ENCODE assay signal across 8 cellular contexts in the genomic region with DNA sequence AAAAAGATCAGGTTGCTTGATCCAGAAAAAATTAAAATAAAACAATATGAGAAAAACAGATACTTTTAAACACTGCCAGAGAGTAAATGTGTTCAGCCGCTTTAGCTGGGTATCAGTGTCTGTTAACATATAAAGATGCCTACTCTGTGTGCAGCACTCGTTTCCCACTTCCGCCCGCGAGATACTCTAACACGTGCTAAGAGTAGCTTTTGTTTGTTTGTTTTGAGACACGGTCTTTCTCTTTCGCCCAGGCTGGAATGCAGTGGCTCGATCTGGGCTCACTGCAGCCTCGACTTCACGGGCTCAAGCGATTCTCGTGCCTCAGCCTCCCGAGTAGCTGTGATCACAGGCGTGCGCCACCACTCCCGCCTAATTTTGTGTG. TPM values are rescaled to one million over a fixed set of nuclear protein-coding genes. Genes with fewer than 3 reads are reported as not detected.
A peak's percentile ranks its signal among the peaks of the same experiment; 100 is the strongest.
DNase-seq lines count a peak whose midpoint lies in the region; ATAC-seq and TF ChIP-seq lines count a peak whose summit lies in the region.

No MANE protein-coding gene starts in this region.

- TF ChIP-seq POLR2A in prostate gland (IDR thresholded peaks at IDR 0.05), result no peak
- no peak for TF ChIP-seq POLR2A in lower leg skin (IDR thresholded peaks at IDR 0.05)

- H3K27me3 Mint-ChIP-seq in Caco-2 (ENCODE audit: insufficient read depth, unreplicated experiment) (no peaks in the 10 kb centered on the region), HFFc6 (ENCODE audit: insufficient read depth) (peaks cover 20% of the 10 kb centered on the region)

- H3K4me3 ChIP-seq in Caco-2 (ENCODE audit: low read depth, low read length) (peak overlapping the region; percentile 90), WERI-Rb-1 (ENCODE audit: low read depth, low read length) (peak overlapping the region; percentile 42), fibroblast of villous mesenchyme (ENCODE audit: low read depth, low read length) (peak overlapping the region; percentile 92), prostate gland (peak overlapping the region; percentile 71 to 76), lower leg skin (ENCODE audit: low read depth, poor library complexity, severe bottlenecking) (no peak overlapping the region)

- no TSS peak for BruUV-seq in Caco-2 (replicated peaks; lab: Mats Ljungman, UMichigan)

- H3K9me3 Mint-ChIP-seq in Caco-2 (ENCODE audit: unreplicated experiment) (no peaks in the 10 kb centered on the region), HFFc6 (no peaks in the 10 kb centered on the region)

- H3K27ac Mint-ChIP-seq in Caco-2 (ENCODE audit: unreplicated experiment) (peak overlapping the region; percentile 34), HFFc6 (peak overlapping the region; percentile 69; the same call in 1 of the 2 replicates)

- DNase-seq in Caco-2 (peak in 1 of 2 experiments; percentile 61), HFFc6 (no peak), WERI-Rb-1 (no peak), fibroblast of villous mesenchyme (ENCODE audit: low read depth) (no peak), prostate gland (ENCODE audit: low spot score) (no peak), NCI-H774 (lab: John Stamatoyannopoulos, UW) (no peak), lower leg skin (ENCODE audit: low spot score in 2 of 2) (no peak)

- intact Hi-C loops in Caco-2 (cut with micrococcal nuclease; ENCODE audit: unreplicated experiment) (loop anchor here (1.0 kb wide), 3 partner anchors 31 to 311 kb away; a partner anchor contains a TSS), prostate gland (cut with DNase I) (no loop called here), lower leg skin (cut with DNase I; ENCODE audit: low total_unique reads) (no loop called here)

- H3K4me1 ChIP-seq in Caco-2 (peaks cover 5% of the 10 kb centered on the region), prostate gland (replicated peaks) (no peaks in the 10 kb centered on the region)

- no peak for ATAC-seq in HG02763 (IDR thresholded peaks at IDR 0.05; ENCODE audit: unreplicated experiment)

- 38% methylated on average over 17 of the region's 17 CpGs for WGBS in prostate gland
- WGBS in lower leg skin, 2 donors, result 50 to 60% methylated on average over 17 of the region's 17 CpGs

- H3K9me3 ChIP-seq in Caco-2 (no peaks in the 10 kb centered on the region), WERI-Rb-1 (ENCODE audit: severe bottlenecking) (no peaks in the 10 kb centered on the region), prostate gland (no peaks in the 10 kb centered on the region)

- CTCF ChIA-PET in Caco-2 (lab: Charles Lee), result interaction anchor here (0.7 to 1.8 kb wide), 5 partner anchors 32 to 301 kb away, joined by 3 to 7 read pairs (median 4); a partner anchor contains a TSS

- H3K4me1 Mint-ChIP-seq in Caco-2 (ENCODE audit: low read depth, unreplicated experiment) (peaks cover 7% of the 10 kb centered on the region), HFFc6 (ENCODE audit: low read depth) (peaks cover 14% of the 10 kb centered on the region)

- H3K36me3 ChIP-seq in Caco-2 (ENCODE audit: control insufficient read depth, insufficient read depth, low read length) (no peaks in the 10 kb centered on the region; the same call in 1 of the 2 replicates), WERI-Rb-1 (peaks cover 34% of the 10 kb centered on the region), prostate gland (no peaks in the 10 kb centered on the region)

- H3K27ac ChIP-seq in WERI-Rb-1, result peak overlapping the region; percentile 15; the same call in 1 of the 2 replicates
- H3K27ac ChIP-seq in prostate gland, result peak overlapping the region; percentile 80 to 81

- H3K4me3 Mint-ChIP-seq in Caco-2 (ENCODE audit: unreplicated experiment) (peak overlapping the region; percentile 85), HFFc6 (peak overlapping the region; percentile 94)

- POLR2A ChIA-PET in Caco-2 (lab: Charles Lee), result interaction anchor here (0.5 to 1.7 kb wide), 5 partner anchors 32 to 301 kb away, joined by 3 to 13 read pairs (median 3); a partner anchor contains a TSS

- H3K27me3 ChIP-seq in Caco-2 (replicated peaks; ENCODE audit: control insufficient read depth, insufficient read depth, low read length) (no peaks in the 10 kb centered on the region), WERI-Rb-1 (ENCODE audit: insufficient read depth, low read depth, severe bottlenecking) (no peaks in the 10 kb centered on the region), prostate gland (replicated peaks; ENCODE audit: insufficient read depth) (no peaks in the 10 kb centered on the region)

- peaks cover 9% of the 10 kb centered on the region for H3K36me3 Mint-ChIP-seq in Caco-2 (ENCODE audit: insufficient read depth, unreplicated experiment)
- H3K36me3 Mint-ChIP-seq in HFFc6 (ENCODE audit: low read depth), result 0 out of 2 replicates have a peak, but pooled peaks cover 7% of the 10 kb centered on the region

- TF ChIP-seq CTCF in Caco-2 (IDR thresholded peaks at IDR 0.05; ENCODE audit: insufficient read depth in 1 of 2, low read depth in 1 of 2, low read length in 1 of 2, severe bottlenecking in 1 of 2, unreplicated experiment in 1 of 2) (no peak), HFFc6 (IDR thresholded peaks at IDR 0.05) (no peak), WERI-Rb-1 (IDR thresholded peaks at IDR 0.05; ENCODE audit: low read depth, low read length) (no peak), fibroblast of villous mesenchyme (IDR thresholded peaks at IDR 0.05; ENCODE audit: insufficient read depth, low read depth, low read length) (no peak), prostate gland (IDR thresholded peaks at IDR 0.05) (no peak), lower leg skin (IDR thresholded peaks at IDR 0.05) (no peak)

RNA-seq across cellular contexts. Expression of a gene that starts 0.5 kb away (rescaled TPM):
- 32.7 and 36.8 TPM in 2 replicates for total RNA-seq in Caco-2 (2022)
- 10 to 100 TPM; 23.9 to 35.5 (median 26.9) TPM for total RNA-seq in HFFc6 (2021; fragmentation: NEBNext Ultra II Directional; extraction: Animal tissue kit (Norgen Biotek cat#: 25700))
- total RNA-seq in fibroblast of villous mesenchyme, result 13.5 and 17.7 TPM in 2 replicates
- total RNA-seq in prostate gland, result 10 to 100 TPM; 27.9 to 45.5 TPM
- 10 to 100 TPM; 20.5 to 42.7 (median 32.2) TPM for total RNA-seq in lower leg skin

RNA-seq across cellular contexts. Expression of a gene that starts 7.9 kb away (rescaled TPM):
- 16.8 and 21.4 TPM in 2 replicates for total RNA-seq in Caco-2 (2022)
- 10 to 100 TPM; 18.0 to 21.6 (median 20.9) TPM for total RNA-seq in HFFc6 (2021; fragmentation: NEBNext Ultra II Directional; extraction: Animal tissue kit (Norgen Biotek cat#: 25700))
- total RNA-seq in fibroblast of villous mesenchyme, result 10.8 and 16.4 TPM in 2 replicates
- 10 to 100 TPM; 10.7 to 35.8 TPM for total RNA-seq in prostate gland
- 10 to 100 TPM in 3 of 4 donors, 1 to 10 TPM in 1; 9.3 to 29.8 (median 19.5) TPM for total RNA-seq in lower leg skin

RNA-seq across cellular contexts. Expression of a gene that starts 32.5 kb away (rescaled TPM):
- 359 and 386 TPM in 2 replicates for total RNA-seq in Caco-2 (2022)
- total RNA-seq in HFFc6 (2021; fragmentation: NEBNext Ultra II Directional; extraction: Animal tissue kit (Norgen Biotek cat#: 25700)), result 100 to 1,000 TPM; 195 to 244 (median 208) TPM
- 95.3 and 95.9 TPM in 2 replicates for total RNA-seq in fibroblast of villous mesenchyme
- total RNA-seq in prostate gland, result 100 to 1,000 TPM; 263 to 409 TPM
- 100 to 1,000 TPM; 130 to 327 (median 178) TPM for total RNA-seq in lower leg skin

RNA-seq across cellular contexts. Expression of a gene that starts 33.6 kb away (rescaled TPM):
- total RNA-seq in Caco-2 (2022) (29.1 and 36.0 TPM in 2 replicates), fibroblast of villous mesenchyme (under 0.01 TPM in 2 replicates), prostate gland (10 to 100 TPM; 17.2 to 24.0 TPM), lower leg skin (10 to 100 TPM; 40.3 to 81.3 (median 50.1) TPM)
- total RNA-seq in HFFc6 (2021; fragmentation: NEBNext Ultra II Directional; extraction: Animal tissue kit (Norgen Biotek cat#: 25700)), result under 1 TPM in 5 of 6 experiments, not detected in 1; 0.02 to 0.21 (median 0.05) TPM

RNA-seq across cellular contexts. Expression of a gene that starts 51.1 kb away (rescaled TPM):
- 0.51 and 1.4 TPM in 2 replicates for total RNA-seq in Caco-2 (2022)
- total RNA-seq in HFFc6 (2021; fragmentation: NEBNext Ultra II Directional; extraction: Animal tissue kit (Norgen Biotek cat#: 25700)), result under 1 TPM in 4 of 6 experiments, not detected in 2; 0.11 to 0.21 (median 0.13) TPM
- 0.64 and 1.7 TPM in 2 replicates for total RNA-seq in fibroblast of villous mesenchyme
- total RNA-seq in prostate gland, result 10 to 100 TPM in 1 of 2 donors, 1 to 10 TPM in 1; 8.0 to 22.4 TPM
- 1 to 10 TPM in 1 of 4 donors, under 1 TPM in 3; 0.11 to 2.0 (median 0.44) TPM for total RNA-seq in lower leg skin
